2 cellular contexts compared by ENCODE assay signal in the genomic region with DNA sequence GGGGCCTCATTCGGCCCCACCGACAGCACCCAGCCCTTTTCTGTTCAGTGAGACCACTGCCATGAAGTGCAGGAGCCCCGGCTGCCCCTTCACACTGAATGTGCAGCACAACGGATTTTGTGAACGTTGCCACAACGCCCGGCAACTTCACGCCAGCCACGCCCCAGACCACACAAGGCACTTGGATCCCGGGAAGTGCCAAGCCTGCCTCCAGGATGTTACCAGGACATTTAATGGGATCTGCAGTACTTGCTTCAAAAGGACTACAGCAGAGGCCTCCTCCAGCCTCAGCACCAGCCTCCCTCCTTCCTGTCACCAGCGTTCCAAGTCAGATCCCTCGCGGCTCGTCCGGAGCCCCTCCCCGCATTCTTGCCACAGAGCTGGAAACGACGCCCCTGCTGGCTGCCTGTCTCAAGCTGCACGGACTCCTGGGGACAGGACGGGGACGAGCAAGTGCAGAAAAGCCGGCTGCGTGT.
TF ChIP-seq lines count a peak whose summit lies in the region.

No MANE protein-coding gene starts in this region.

TF ChIP-seq in IMR-90, 13 proteins besides CTCF, POLR2A, EP300 and RAD21:
- TF ChIP-seq BHLHE40 (IDR thresholded peaks at IDR 0.05; ENCODE audit: low read depth, low read length) (no peak), SMC3 (IDR thresholded peaks at IDR 0.05; ENCODE audit: low read depth, low read length) (no peak), CEBPB (IDR thresholded peaks at IDR 0.05; ENCODE audit: low read depth, low read length) (no peak), MXI1 (IDR thresholded peaks at IDR 0.05; ENCODE audit: borderline replicate concordance, low read depth, low read length) (no peak), FOS (IDR thresholded peaks at IDR 0.05; ENCODE audit: low read depth, low read length) (no peak), NFE2L2 (IDR thresholded peaks at IDR 0.05; ENCODE audit: low read depth, low read length) (no peak), CHD1 (IDR thresholded peaks at IDR 0.05; ENCODE audit: low read depth, low read length) (no peak), MAFK (IDR thresholded peaks at IDR 0.05; ENCODE audit: low read depth, low read length) (no peak), RFX5 (IDR thresholded peaks at IDR 0.05; ENCODE audit: low read depth, low read length) (no peak), RCOR1 (IDR thresholded peaks at IDR 0.05; ENCODE audit: insufficient replicate concordance, low read length) (no peak), MAZ (IDR thresholded peaks at IDR 0.05; ENCODE audit: borderline replicate concordance, low read depth, low read length) (no peak)
- TF ChIP-seq, protein P1, sequence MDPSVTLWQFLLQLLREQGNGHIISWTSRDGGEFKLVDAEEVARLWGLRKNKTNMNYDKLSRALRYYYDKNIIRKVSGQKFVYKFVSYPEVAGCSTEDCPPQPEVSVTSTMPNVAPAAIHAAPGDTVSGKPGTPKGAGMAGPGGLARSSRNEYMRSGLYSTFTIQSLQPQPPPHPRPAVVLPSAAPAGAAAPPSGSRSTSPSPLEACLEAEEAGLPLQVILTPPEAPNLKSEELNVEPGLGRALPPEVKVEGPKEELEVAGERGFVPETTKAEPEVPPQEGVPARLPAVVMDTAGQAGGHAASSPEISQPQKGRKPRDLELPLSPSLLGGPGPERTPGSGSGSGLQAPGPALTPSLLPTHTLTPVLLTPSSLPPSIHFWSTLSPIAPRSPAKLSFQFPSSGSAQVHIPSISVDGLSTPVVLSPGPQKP (IDR thresholded peaks at IDR 0.05; ENCODE audit: borderline replicate concordance, low read depth, low read length): no peak
- TF ChIP-seq, protein P2, sequence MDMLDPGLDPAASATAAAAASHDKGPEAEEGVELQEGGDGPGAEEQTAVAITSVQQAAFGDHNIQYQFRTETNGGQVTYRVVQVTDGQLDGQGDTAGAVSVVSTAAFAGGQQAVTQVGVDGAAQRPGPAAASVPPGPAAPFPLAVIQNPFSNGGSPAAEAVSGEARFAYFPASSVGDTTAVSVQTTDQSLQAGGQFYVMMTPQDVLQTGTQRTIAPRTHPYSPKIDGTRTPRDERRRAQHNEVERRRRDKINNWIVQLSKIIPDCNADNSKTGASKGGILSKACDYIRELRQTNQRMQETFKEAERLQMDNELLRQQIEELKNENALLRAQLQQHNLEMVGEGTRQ (IDR thresholded peaks at IDR 0.05; ENCODE audit: low read depth, low read length): no peak
TF ChIP-seq in IMR-90: peak in this region for 0.

TF ChIP-seq in H1, 55 proteins besides CTCF, POLR2A, EP300 and RAD21:
- no peak for TF ChIP-seq SP4 (IDR thresholded peaks at IDR 0.05; ENCODE audit: low read length)
- TF ChIP-seq CHD1 (IDR thresholded peaks at IDR 0.05; ENCODE audit: low read depth, low read length): no peak
- no peak for TF ChIP-seq NANOG (IDR thresholded peaks at IDR 0.05; ENCODE audit: insufficient read depth, low read depth, low read length, poor library complexity, severe bottlenecking)
- TF ChIP-seq CBX5 (IDR thresholded peaks at IDR 0.05; ENCODE audit: low read depth, low read length): no peak
- no peak for TF ChIP-seq SP1 (IDR thresholded peaks at IDR 0.05; ENCODE audit: low read depth, low read length)
- TF ChIP-seq JUND (IDR thresholded peaks at IDR 0.05; ENCODE audit: low read length): no peak
- TF ChIP-seq TEAD4 (IDR thresholded peaks at IDR 0.05; ENCODE audit: low read depth, low read length): peak; percentile 92
- TF ChIP-seq CHD2 (IDR thresholded peaks at IDR 0.05; ENCODE audit: low read length): no peak
- no peak for TF ChIP-seq BRCA1 (IDR thresholded peaks at IDR 0.05; ENCODE audit: low read depth, low read length)
- 0 out of 2 replicates have a peak, but pooled peaks have one; percentile 11 for TF ChIP-seq CREB1 (IDR thresholded peaks at IDR 0.05)
- TF ChIP-seq SIRT6 (IDR thresholded peaks at IDR 0.05; ENCODE audit: low read length): no peak
- TF ChIP-seq TCF12 (IDR thresholded peaks at IDR 0.05; ENCODE audit: low read depth, low read length): no peak
